ENCODE assay signal across 8 cellular contexts in genomic region chr5:134609232-134609851, GRCh38. TPM values are rescaled to one million over a fixed set of nuclear protein-coding genes. Genes with fewer than 3 reads are reported as not detected.
DNase-seq lines count a peak whose midpoint lies in the region; ATAC-seq lines count a peak whose summit lies in the region.

No MANE protein-coding gene starts in this region.

- peak overlapping the region in 3 of 4 donors; percentile 4 to 40 (median 23) for H3K4me3 Mint-ChIP-seq in CD4-positive, CD25-positive, alpha-beta regulatory T cell

- H3K27ac ChIP-seq in CD4-positive, CD25-positive, alpha-beta regulatory T cell (ENCODE audit: insufficient read depth, low read length, poor library complexity, severe bottlenecking): peak overlapping the region; percentile 59
- peak overlapping the region; percentile 63 for H3K27ac ChIP-seq in caudate nucleus (ENCODE audit: low read depth, low read length)

- H3K36me3 Mint-ChIP-seq in CD4-positive, CD25-positive, alpha-beta regulatory T cell: peaks cover 45% of the 10 kb centered on the region

- peak overlapping the region; percentile 53 for H3K4me3 ChIP-seq in CD4-positive, CD25-positive, alpha-beta regulatory T cell (ENCODE audit: low read depth, low read length)

- no peaks in the 10 kb centered on the region for H3K9me3 Mint-ChIP-seq in CD4-positive, CD25-positive, alpha-beta regulatory T cell

- H3K4me1 ChIP-seq in CD4-positive, CD25-positive, alpha-beta regulatory T cell (ENCODE audit: control insufficient read depth, insufficient read depth, low read length, poor library complexity, severe bottlenecking): peaks cover 12% of the 10 kb centered on the region

- H3K27ac Mint-ChIP-seq in CD4-positive, CD25-positive, alpha-beta regulatory T cell: peak overlapping the region; percentile 80 to 92 (median 88)

- H3K36me3 ChIP-seq in CD4-positive, CD25-positive, alpha-beta regulatory T cell (ENCODE audit: control insufficient read depth, insufficient read depth, low read length): peaks cover 73% of the 10 kb centered on the region

- peaks cover 22 to 40% (median 34%) of the 10 kb centered on the region in 4 donors for H3K4me1 Mint-ChIP-seq in CD4-positive, CD25-positive, alpha-beta regulatory T cell

- no peaks in the 10 kb centered on the region for H3K9me3 ChIP-seq in CD4-positive, CD25-positive, alpha-beta regulatory T cell (ENCODE audit: control insufficient read depth in 2 of 2, low read length in 2 of 2)

- H3K27me3 Mint-ChIP-seq in CD4-positive, CD25-positive, alpha-beta regulatory T cell: no peaks in the 10 kb centered on the region

- ATAC-seq in CD4-positive, CD25-positive, alpha-beta regulatory T cell (ENCODE audit: low read depth in 2 of 2): peak; percentile 28 to 44
- ATAC-seq in GM18867 (IDR thresholded peaks at IDR 0.05; ENCODE audit: unreplicated experiment) (peak; percentile 53), HG03196 (IDR thresholded peaks at IDR 0.05; ENCODE audit: unreplicated experiment) (peak; percentile 38)

- H3K27me3 ChIP-seq in CD4-positive, CD25-positive, alpha-beta regulatory T cell (ENCODE audit: control insufficient read depth, insufficient read depth, low read length): no peaks in the 10 kb centered on the region

- DNase-seq in CD4-positive, CD25-positive, alpha-beta regulatory T cell: peak in 1 of 3 donors; percentile 64
- peak in 6 of 61 donors; percentile 5 to 82 (median 16) for DNase-seq in caudate nucleus (lab: John Stamatoyannopoulos, UW)
- no peak for DNase-seq in NCI-H2227 treated with DMSO at 0.1 percent for 48 hours (lab: John Stamatoyannopoulos, UW)
- no peak for DNase-seq in 8988T
- DNase-seq in activated gamma-delta T cell (lab: John Stamatoyannopoulos, UW): no peak
- DNase-seq in NCI-H446 treated with DMSO at 0.1 percent for 48 hours (lab: John Stamatoyannopoulos, UW): no peak

RNA-seq across cellular contexts. Expression of gene SAR1B, which starts 23.3 kb away (rescaled TPM):
- total RNA-seq in CD4-positive, CD25-positive, alpha-beta regulatory T cell: 48.7 TPM
- 10 to 100 TPM; 53.1 to 74.1 (median 65.9) TPM for polyA plus RNA-seq in CD4-positive, CD25-positive, alpha-beta regulatory T cell

RNA-seq across cellular contexts. Expression of gene SEC24A, which starts 39.2 kb away (rescaled TPM):
- total RNA-seq in CD4-positive, CD25-positive, alpha-beta regulatory T cell: 21.5 TPM
- 1 to 10 TPM; 5.6 to 7.9 (median 7.5) TPM for polyA plus RNA-seq in CD4-positive, CD25-positive, alpha-beta regulatory T cell
